1 cellular context compared by ENCODE assay signal in the genomic region with DNA sequence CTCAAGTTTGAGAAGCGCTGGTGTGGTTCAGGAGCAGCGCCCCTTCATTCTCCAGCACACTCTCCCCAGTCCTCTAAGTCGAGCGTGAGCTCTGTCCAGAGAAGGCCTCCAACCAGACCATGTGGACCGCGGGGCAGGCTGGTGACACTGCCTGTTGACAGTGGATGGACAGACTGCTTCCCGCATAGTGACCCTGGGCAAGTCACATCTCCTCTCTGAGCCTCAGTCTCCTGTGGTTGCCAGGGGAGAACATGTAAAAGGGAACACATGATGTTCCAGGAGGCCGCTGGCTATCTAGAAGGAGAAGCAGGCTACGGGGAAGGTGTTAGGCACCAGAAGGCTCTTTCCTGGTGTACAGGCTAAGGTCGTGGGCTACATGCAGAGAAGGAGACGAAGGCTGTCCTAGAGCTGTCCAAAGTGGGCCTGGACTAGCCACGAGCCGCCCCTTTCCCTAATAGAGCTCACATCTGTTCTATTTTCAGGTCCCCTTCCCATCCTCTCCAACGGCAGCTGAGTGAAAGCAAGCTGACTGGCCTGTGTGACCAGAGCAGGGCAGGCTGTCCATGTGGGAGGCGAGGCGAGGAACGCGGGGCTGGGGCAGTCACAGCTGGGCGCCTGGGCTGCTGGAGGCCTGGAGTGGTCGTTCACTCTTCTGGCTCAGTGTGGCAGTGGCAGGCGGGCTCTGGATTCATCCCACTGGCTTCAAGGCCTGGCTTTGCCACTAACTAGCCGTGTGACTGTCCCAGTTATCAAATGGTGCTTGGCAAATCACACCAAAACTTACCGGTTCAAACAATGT.
TF ChIP-seq lines count a peak whose summit lies in the region.

No MANE protein-coding gene starts in this region.

TF ChIP-seq in IMR-90, 13 proteins besides CTCF, POLR2A, EP300 and RAD21:
- TF ChIP-seq NFE2L2 (IDR thresholded peaks at IDR 0.05; ENCODE audit: low read depth, low read length) (no peak), MAFK (IDR thresholded peaks at IDR 0.05; ENCODE audit: low read depth, low read length) (no peak), RCOR1 (IDR thresholded peaks at IDR 0.05; ENCODE audit: insufficient replicate concordance, low read length) (no peak), MAZ (IDR thresholded peaks at IDR 0.05; ENCODE audit: borderline replicate concordance, low read depth, low read length) (no peak), RFX5 (IDR thresholded peaks at IDR 0.05; ENCODE audit: low read depth, low read length) (no peak), BHLHE40 (IDR thresholded peaks at IDR 0.05; ENCODE audit: low read depth, low read length) (no peak), MXI1 (IDR thresholded peaks at IDR 0.05; ENCODE audit: borderline replicate concordance, low read depth, low read length) (no peak), FOS (IDR thresholded peaks at IDR 0.05; ENCODE audit: low read depth, low read length) (no peak), SMC3 (IDR thresholded peaks at IDR 0.05; ENCODE audit: low read depth, low read length) (no peak), CEBPB (IDR thresholded peaks at IDR 0.05; ENCODE audit: low read depth, low read length) (no peak), CHD1 (IDR thresholded peaks at IDR 0.05; ENCODE audit: low read depth, low read length) (no peak)
- TF ChIP-seq, protein P1, sequence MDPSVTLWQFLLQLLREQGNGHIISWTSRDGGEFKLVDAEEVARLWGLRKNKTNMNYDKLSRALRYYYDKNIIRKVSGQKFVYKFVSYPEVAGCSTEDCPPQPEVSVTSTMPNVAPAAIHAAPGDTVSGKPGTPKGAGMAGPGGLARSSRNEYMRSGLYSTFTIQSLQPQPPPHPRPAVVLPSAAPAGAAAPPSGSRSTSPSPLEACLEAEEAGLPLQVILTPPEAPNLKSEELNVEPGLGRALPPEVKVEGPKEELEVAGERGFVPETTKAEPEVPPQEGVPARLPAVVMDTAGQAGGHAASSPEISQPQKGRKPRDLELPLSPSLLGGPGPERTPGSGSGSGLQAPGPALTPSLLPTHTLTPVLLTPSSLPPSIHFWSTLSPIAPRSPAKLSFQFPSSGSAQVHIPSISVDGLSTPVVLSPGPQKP (IDR thresholded peaks at IDR 0.05; ENCODE audit: borderline replicate concordance, low read depth, low read length), result no peak
- TF ChIP-seq, protein P2, sequence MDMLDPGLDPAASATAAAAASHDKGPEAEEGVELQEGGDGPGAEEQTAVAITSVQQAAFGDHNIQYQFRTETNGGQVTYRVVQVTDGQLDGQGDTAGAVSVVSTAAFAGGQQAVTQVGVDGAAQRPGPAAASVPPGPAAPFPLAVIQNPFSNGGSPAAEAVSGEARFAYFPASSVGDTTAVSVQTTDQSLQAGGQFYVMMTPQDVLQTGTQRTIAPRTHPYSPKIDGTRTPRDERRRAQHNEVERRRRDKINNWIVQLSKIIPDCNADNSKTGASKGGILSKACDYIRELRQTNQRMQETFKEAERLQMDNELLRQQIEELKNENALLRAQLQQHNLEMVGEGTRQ (IDR thresholded peaks at IDR 0.05; ENCODE audit: low read depth, low read length), result no peak
